ENCODE assay signal across 8 cellular contexts in genomic region chr7:132580717-132581285, GRCh38. TPM values are rescaled to one million over a fixed set of nuclear protein-coding genes. Genes with fewer than 3 reads are reported as not detected.
DNase-seq lines count a peak whose midpoint lies in the region; ATAC-seq and TF ChIP-seq lines count a peak whose summit lies in the region.

No MANE protein-coding gene starts in this region.

- H3K27ac ChIP-seq in RWPE1, result no peak overlapping the region

- CTCF ChIA-PET in RWPE1 (lab: Yijun Ruan, JAX), result interaction anchor here (0.6 to 2.1 kb wide), 10 partner anchors 68 to 892 kb away, joined by 3 to 15 read pairs (median 4); no protein-coding TSS in a partner anchor

- intact Hi-C loops in posterior vena cava (cut with DNase I), result loop anchor here (5.0 to 10.0 kb wide), 3 partner anchors 634 to 896 kb away; no protein-coding TSS in a partner anchor

- TF ChIP-seq CTCF in LNCaP clone FGC (IDR thresholded peaks at IDR 0.05; ENCODE audit: control insufficient read depth, extremely low read depth, insufficient read depth) (peak; percentile 89), RWPE1 (conservative IDR thresholded peaks at IDR 0.05; ENCODE audit: low read depth) (peak; percentile 82)

- peak; percentile 74 for DNase-seq in CD1c-positive myeloid dendritic cell (ENCODE audit: extremely low spot score)
- peak; percentile 48 for DNase-seq in LNCaP clone FGC (ENCODE audit: low read depth)
- peak; percentile 38 for DNase-seq in RWPE1 (ENCODE audit: low spot score)
- peak; percentile 63 for DNase-seq in activated naive CD4-positive, alpha-beta T cell treated with Interleukin-2 at 50 U/mL for 16 hours
- peak; percentile 64 for DNase-seq in glomerular visceral epithelial cell (ENCODE audit: extremely low spot score)
- peak; percentile 83 for DNase-seq in posterior vena cava (ENCODE audit: low spot score)
- DNase-seq in ureter (ENCODE audit: low spot score), result peak; percentile 68

- POLR2A ChIA-PET in RWPE1 (lab: Yijun Ruan, JAX; ENCODE audit: low non-redundant PET), result no interaction called here

- H3K4me3 ChIP-seq in LNCaP clone FGC (ENCODE audit: low read depth, low read length), result no peak overlapping the region

- peak; percentile 85 for ATAC-seq in GM19455 (IDR thresholded peaks at IDR 0.05; ENCODE audit: unreplicated experiment)

RNA-seq across cellular contexts. Expression of gene PLXNA4, which starts 4.5 kb away (rescaled TPM):
- total RNA-seq in posterior vena cava, result 10 to 100 TPM; 24.9 to 61.2 TPM
- 7.6 TPM for total RNA-seq in ureter
